ENCODE assay signal across 18 cellular contexts in genomic region chr4:59960143-59960542, GRCh38.
A peak's percentile ranks its signal among the peaks of the same experiment; 100 is the strongest.
DNase-seq lines count a peak whose midpoint lies in the region; ATAC-seq and TF ChIP-seq lines count a peak whose summit lies in the region.
"Had no signal": no experiment of that assay in that cellular context is flagged by ENCODE, and none has a peak within 500 bp of the region (broad histone marks: within the 10 kb centered on the region; RNA-seq: fewer than 3 reads in every experiment).

No MANE protein-coding gene starts in this region.

- no peak overlapping the region for H3K27ac Mint-ChIP-seq in activated naive CD8-positive, alpha-beta T cell treated with anti-CD3 and anti-CD28 coated beads for 36 hours
- no peak overlapping the region for H3K27ac Mint-ChIP-seq in WTC11
- no peak overlapping the region for H3K27ac Mint-ChIP-seq in T-helper 2 cell treated with Interferon-gamma antibody and Interleukin-4, amounts not matched to agents 5 μg/mL and 100 μg/mL, for 36 hours
- H3K27ac Mint-ChIP-seq: B cell; CD4-positive, alpha-beta T cell; HFFc6; IgD-negative memory B cell had no signal

- no peaks in the 10 kb centered on the region for H3F3A ChIP-seq in SU-DHL-6 (ENCODE audit: insufficient read depth)

- H3K27ac ChIP-seq in SU-DHL-6 (ENCODE audit: low read depth, low read length), result no peak overlapping the region
- peak overlapping the region in 1 of 12 donors; percentile 55 for H3K27ac ChIP-seq in heart left ventricle
- no peak overlapping the region for H3K27ac ChIP-seq in right cardiac atrium (ENCODE audit: low read length)

- CTCF ChIA-PET in WTC11 (lab: Charles Lee), result no interaction called here

- H3K36me3 ChIP-seq in SU-DHL-6 (ENCODE audit: low read length), result no peaks in the 10 kb centered on the region
- no peaks in the 10 kb centered on the region for H3K36me3 ChIP-seq in heart left ventricle

- H3K79me2 ChIP-seq in SU-DHL-6 (ENCODE audit: insufficient read depth, low read length), result no peaks in the 10 kb centered on the region

- H3K4me2 ChIP-seq in SU-DHL-6 (ENCODE audit: low read depth, low read length, poor library complexity, severe bottlenecking), result no peak overlapping the region

- H3K4me1 Mint-ChIP-seq in activated naive CD8-positive, alpha-beta T cell treated with anti-CD3 and anti-CD28 coated beads for 36 hours, result no peaks in the 10 kb centered on the region
- H3K4me1 Mint-ChIP-seq in WTC11, result no peaks in the 10 kb centered on the region
- no peaks in the 10 kb centered on the region for H3K4me1 Mint-ChIP-seq in T-helper 2 cell treated with Interferon-gamma antibody and Interleukin-4, amounts not matched to agents 5 μg/mL and 100 μg/mL, for 36 hours (ENCODE audit: low read depth)
- H3K4me1 Mint-ChIP-seq: B cell, IgD-negative memory B cell had no signal

- POLR2A ChIA-PET in WTC11 (lab: Charles Lee), result no interaction called here

- peaks cover 6% of the 10 kb centered on the region for H3K9me3 Mint-ChIP-seq in activated naive CD8-positive, alpha-beta T cell treated with anti-CD3 and anti-CD28 coated beads for 36 hours
- peaks cover 3% of the 10 kb centered on the region; the same call in 1 of the 2 replicates for H3K9me3 Mint-ChIP-seq in WTC11
- H3K9me3 Mint-ChIP-seq in T-helper 2 cell treated with Interferon-gamma antibody and Interleukin-4, amounts not matched to agents 5 μg/mL and 100 μg/mL, for 36 hours, result peaks cover 19% of the 10 kb centered on the region

- no peaks in the 10 kb centered on the region for H3K9me2 ChIP-seq in SU-DHL-6 (replicated peaks; ENCODE audit: insufficient read depth, low read length)

- TF ChIP-seq CTCF in SU-DHL-6 (IDR thresholded peaks at IDR 0.05; ENCODE audit: insufficient read depth, low read length, poor library complexity, severe bottlenecking) (no peak), heart left ventricle (IDR thresholded peaks at IDR 0.05) (no peak), WTC11 (IDR thresholded peaks at IDR 0.05) (no peak)

- H3K27me3 Mint-ChIP-seq in activated naive CD8-positive, alpha-beta T cell treated with anti-CD3 and anti-CD28 coated beads for 36 hours, result no peaks in the 10 kb centered on the region
- no peaks in the 10 kb centered on the region for H3K27me3 Mint-ChIP-seq in WTC11 (ENCODE audit: low read depth)
- no peaks in the 10 kb centered on the region for H3K27me3 Mint-ChIP-seq in T-helper 2 cell treated with Interferon-gamma antibody and Interleukin-4, amounts not matched to agents 5 μg/mL and 100 μg/mL, for 36 hours (ENCODE audit: low read depth)
- H3K27me3 Mint-ChIP-seq: B cell; CD4-positive, alpha-beta T cell; IgD-negative memory B cell had no signal

- H3K9me3 ChIP-seq in SU-DHL-6 (ENCODE audit: insufficient read depth, low read length) (no peaks in the 10 kb centered on the region), heart left ventricle (no peaks in the 10 kb centered on the region), right cardiac atrium (ENCODE audit: control insufficient read depth, low read length) (no peaks in the 10 kb centered on the region)

- H3K4me3 ChIP-seq in SU-DHL-6 (ENCODE audit: insufficient read depth, low read length, poor library complexity, severe bottlenecking) (no peak overlapping the region), heart left ventricle (no peak overlapping the region), right cardiac atrium (ENCODE audit: low read length) (no peak overlapping the region)

- H3K4me3 Mint-ChIP-seq in activated naive CD8-positive, alpha-beta T cell treated with anti-CD3 and anti-CD28 coated beads for 36 hours, result no peak overlapping the region
- H3K4me3 Mint-ChIP-seq in WTC11, result no peak overlapping the region
- no peak overlapping the region for H3K4me3 Mint-ChIP-seq in T-helper 2 cell treated with Interferon-gamma antibody and Interleukin-4, amounts not matched to agents 5 μg/mL and 100 μg/mL, for 36 hours
- H3K4me3 Mint-ChIP-seq: B cell; CD4-positive, alpha-beta T cell; HFFc6; IgD-negative memory B cell had no signal

- H3K4me1 ChIP-seq in heart left ventricle, result peaks cover 0 to 8% (median 0%) of the 10 kb centered on the region in 12 donors
- H3K4me1 ChIP-seq in right cardiac atrium (ENCODE audit: control insufficient read depth, insufficient read depth, low read length), result no peaks in the 10 kb centered on the region

- peak overlapping the region; percentile 41 for H2AFZ ChIP-seq in SU-DHL-6 (ENCODE audit: low read depth, low read length, severe bottlenecking)

- WGBS in heart left ventricle, 4 donors, result 31 to 34% (median 33%) methylated on average over 6 of the region's 6 CpGs
- WGBS in right cardiac atrium, result 33% methylated on average over 6 of the region's 6 CpGs

- peak; percentile 21 for DNase-seq in NCI-H510A (lab: John Stamatoyannopoulos, UW)
- DNase-seq in heart left ventricle, result peak in 4 of 5 donors; percentile 12 to 56 (median 40)
- DNase-seq in right cardiac atrium, result no peak
- no peak for DNase-seq in activated naive CD8-positive, alpha-beta T cell treated with anti-CD3 and anti-CD28 coated beads for 36 hours
- DNase-seq in WTC11 (ENCODE audit: low spot score), result no peak
- DNase-seq in T-helper 2 cell treated with Interferon-gamma antibody and Interleukin-4, amounts not matched to agents 5 μg/mL and 100 μg/mL, for 36 hours (ENCODE audit: low spot score), result no peak
- DNase-seq: ACHN; C1 segment of cervical spinal cord; Calu3; CD4-positive, alpha-beta T cell; DMS 273 treated with DMSO at 0.1 percent for 48 hours; DMS79 treated with DMSO at 0.1 percent for 48 hours; EL; HCEC 1CT; HFFc6 had no signal

- no peak overlapping the region for H3K9ac ChIP-seq in SU-DHL-6 (ENCODE audit: low read length)

- H3K27me3 ChIP-seq in SU-DHL-6 (ENCODE audit: low read length) (no peaks in the 10 kb centered on the region), heart left ventricle (no peaks in the 10 kb centered on the region), right cardiac atrium (ENCODE audit: control insufficient read depth, insufficient read depth) (no peaks in the 10 kb centered on the region)

- H3K36me3 Mint-ChIP-seq in activated naive CD8-positive, alpha-beta T cell treated with anti-CD3 and anti-CD28 coated beads for 36 hours, result no peaks in the 10 kb centered on the region
- no peaks in the 10 kb centered on the region for H3K36me3 Mint-ChIP-seq in WTC11
- no peaks in the 10 kb centered on the region for H3K36me3 Mint-ChIP-seq in T-helper 2 cell treated with Interferon-gamma antibody and Interleukin-4, amounts not matched to agents 5 μg/mL and 100 μg/mL, for 36 hours (ENCODE audit: low read depth)
- H3K36me3 Mint-ChIP-seq: IgD-negative memory B cell had no signal

- TF ChIP-seq POLR2A in heart left ventricle (IDR thresholded peaks at IDR 0.05), result no peak

- intact Hi-C loops in heart left ventricle (cut with DNase I), result no loop called here
- intact Hi-C loops in right cardiac atrium (cut with DNase I), result no loop called here

- H4K20me1 ChIP-seq in SU-DHL-6 (ENCODE audit: low read depth, low read length), result no peaks in the 10 kb centered on the region

- ATAC-seq in heart left ventricle, result peak; percentile 99 to 100 (median 100)
- peak; percentile 80 to 84 for ATAC-seq in right cardiac atrium
- ATAC-seq in WTC11, result no peak

TF ChIP-seq in WTC11, 78 proteins besides CTCF, POLR2A, EP300 and RAD21:
- no peak for TF ChIP-seq CBFB (CRISPR knock-in tag; IDR thresholded peaks at IDR 0.05; ENCODE audit: low read depth)
- no peak for TF ChIP-seq JUN (CRISPR knock-in tag; IDR thresholded peaks at IDR 0.05)
- no peak for TF ChIP-seq ZNF425 (CRISPR knock-in tag; conservative IDR thresholded peaks at IDR 0.05)

Comparison
In these comparisons a context has a peak if more than half of its experiments do, and no peak if none do; other contexts are left out.
1. DNase-seq: peak in NCI-H510A (single experiment) and heart left ventricle (4 of 5); none in right cardiac atrium (0 of 3), activated naive CD8-positive, alpha-beta T cell treated with anti-CD3 and anti-CD28 coated beads for 36 hours (single experiment), WTC11 (single experiment) and T-helper 2 cell treated with Interferon-gamma antibody and Interleukin-4, amounts not matched to agents 5 μg/mL and 100 μg/mL, for 36 hours (single experiment).